21 cellular contexts compared by ENCODE assay signal in genomic region chr11:5384335-5384734, GRCh38. TPM values are rescaled to one million over a fixed set of nuclear protein-coding genes. Genes with fewer than 3 reads are reported as not detected.
DNase-seq lines count a peak whose midpoint lies in the region; ATAC-seq, FAIRE-seq and TF ChIP-seq lines count a peak whose summit lies in the region.
"Had no signal": no experiment of that assay in that cellular context is flagged by ENCODE, and none has a peak within 500 bp of the region (broad histone marks: within the 10 kb centered on the region; RNA-seq: fewer than 3 reads in every experiment).

No MANE protein-coding gene starts in this region.

- H3K36me3 Mint-ChIP-seq in activated CD4-positive, alpha-beta memory T cell treated with anti-CD3 and anti-CD28 coated beads, Interleukin-2, amount 10 ng/mL, durations not matched to agents 7 days and 5 days (ENCODE audit: low read depth), result no peaks in the 10 kb centered on the region
- H3K36me3 Mint-ChIP-seq: CD4-positive, CD25-positive, alpha-beta regulatory T cell; CD8-positive, alpha-beta memory T cell; IgD-negative memory B cell had no signal

- no peaks in the 10 kb centered on the region for H3K27me3 Mint-ChIP-seq in activated CD4-positive, alpha-beta memory T cell treated with anti-CD3 and anti-CD28 coated beads, Interleukin-2, amount 10 ng/mL, durations not matched to agents 7 days and 5 days

- H4K5ac ChIP-seq in H1 (ENCODE audit: insufficient read length, low read depth, low read length), result no peak overlapping the region
- H4K5ac ChIP-seq in mesendoderm (ENCODE audit: low read length), result no peak overlapping the region

- H3K14ac ChIP-seq in H1 (ENCODE audit: insufficient read length), result no peak overlapping the region

- RAD21 ChIA-PET in HCT116 (lab: Charles Lee; ENCODE audit: low non-redundant PET in 1 of 2, low total read pairs in 2 of 2, uncharacterized antibody in 2 of 2, unreplicated experiment in 2 of 2), result no interaction called here

- H2BK20ac ChIP-seq in H1 (ENCODE audit: low read length), result no peak overlapping the region

- no peaks in the 10 kb centered on the region for H3K9me3 ChIP-seq in HCT116 (ENCODE audit: control insufficient read depth in 1 of 2, insufficient read depth in 1 of 2, low read depth in 1 of 2, low read length in 2 of 2)
- H3K9me3 ChIP-seq in H1 (ENCODE audit: insufficient read depth in 2 of 2, low read depth in 1 of 2, low read length in 1 of 2), result no peaks in the 10 kb centered on the region
- H3K9me3 ChIP-seq: BE2C, Caco-2, HAP-1 had no signal

- no peak overlapping the region for H2BK12ac ChIP-seq in H1 (ENCODE audit: low read depth, low read length)

- H3K56ac ChIP-seq in H1 (replicated peaks; ENCODE audit: insufficient read length, low read depth, low read length) (no peak overlapping the region), mesendoderm (ENCODE audit: low read length) (no peak overlapping the region)

- H3K23me2 ChIP-seq in H1 (ENCODE audit: low read depth, low read length), result no peaks in the 10 kb centered on the region

- H3K27me3 ChIP-seq in HCT116 (ENCODE audit: insufficient read depth, low read length) (no peaks in the 10 kb centered on the region), H1 (replicated peaks in 1 of 4; ENCODE audit: control insufficient read depth in 3 of 4, extremely low read depth in 1 of 4, insufficient read depth in 3 of 4, low read length in 3 of 4) (no peaks in the 10 kb centered on the region), mesendoderm (ENCODE audit: insufficient read depth, low read length, poor library complexity) (no peaks in the 10 kb centered on the region)
- H3K27me3 ChIP-seq: BE2C had no signal

- POLR2A ChIA-PET in HCT116 (lab: Charles Lee), result no interaction called here
- POLR2A ChIA-PET in H1 (lab: Charles Lee; ENCODE audit: partially characterized antibody), result interaction anchor here (0.9 kb wide), 1 partner anchor 50 kb away, joined by 3 read pairs; no protein-coding TSS in a partner anchor
- POLR2A ChIA-PET in activated CD4-positive, alpha-beta memory T cell treated with anti-CD3 and anti-CD28 coated beads, Interleukin-2, amount 10 ng/mL, durations not matched to agents 7 days and 5 days (lab: Charles Lee), result no interaction called here

- no TSS peak for BruUV-seq in HCT116 (replicated peaks; lab: Mats Ljungman, UMichigan)

- H3K4ac ChIP-seq in H1 (replicated peaks; ENCODE audit: insufficient read length, low read depth, low read length) (no peak overlapping the region), mesendoderm (ENCODE audit: low read depth, low read length) (peak overlapping the region; percentile 31)

- no peak overlapping the region for H2BK5ac ChIP-seq in H1 (ENCODE audit: low read depth, low read length)
- H2BK5ac ChIP-seq in mesendoderm (ENCODE audit: low read length), result no peak overlapping the region

- H3K79me2 ChIP-seq in HCT116 (ENCODE audit: insufficient read depth, low read length) (peaks cover 98% of the 10 kb centered on the region), H1 (ENCODE audit: control insufficient read depth in 1 of 2, insufficient read depth in 2 of 2, low read length in 2 of 2) (no peaks in the 10 kb centered on the region), mesendoderm (ENCODE audit: control insufficient read depth, insufficient read depth, low read length) (no peaks in the 10 kb centered on the region)

- H4K8ac ChIP-seq in H1 (ENCODE audit: extremely low read depth, insufficient read depth, low read length) (no peak overlapping the region), mesendoderm (ENCODE audit: low read depth, low read length) (no peak overlapping the region)

- H4K20me1 ChIP-seq in HCT116 (ENCODE audit: insufficient read depth) (peaks cover 57% of the 10 kb centered on the region; the same call in 1 of the 2 replicates), H1 (replicated peaks in 1 of 2; ENCODE audit: control insufficient read depth in 1 of 2, insufficient read depth in 2 of 2, low read length in 2 of 2) (no peaks in the 10 kb centered on the region)

- peaks cover 0 to 28% of the 10 kb centered on the region in 2 experiments; a peak in 1 of 4 replicates for H3K4me1 ChIP-seq in HCT116 (ENCODE audit: control insufficient read depth in 1 of 2, insufficient read depth in 2 of 2, low read length in 2 of 2)
- H3K4me1 ChIP-seq in H1 (replicated peaks in 1 of 4; ENCODE audit: control insufficient read depth in 3 of 4, insufficient read depth in 4 of 4, low read length in 3 of 4), result peaks cover 0 to 4% (median 0%) of the 10 kb centered on the region in 4 experiments; a peak in 2 of 7 replicates
- H3K4me1 ChIP-seq in mesendoderm (ENCODE audit: control insufficient read depth, low read depth, low read length), result no peaks in the 10 kb centered on the region
- H3K4me1 ChIP-seq: BE2C, Caco-2, HAP-1 had no signal

- H3K36me3 ChIP-seq in HCT116 (ENCODE audit: control insufficient read depth in 1 of 2, insufficient read depth in 2 of 2, low read length in 2 of 2) (peaks cover 8 to 72% of the 10 kb centered on the region in 2 experiments; a peak in 3 of 4 replicates), H1 (ENCODE audit: control insufficient read depth in 2 of 4, insufficient read depth in 4 of 4, low read length in 3 of 4) (no peaks in the 10 kb centered on the region), mesendoderm (ENCODE audit: control insufficient read depth, insufficient read depth, low read length) (no peaks in the 10 kb centered on the region)
- H3K36me3 ChIP-seq: BE2C, HAP-1 had no signal

- no peaks in the 10 kb centered on the region for H3K9me2 ChIP-seq in HCT116 (ENCODE audit: insufficient read depth)

- no peak overlapping the region for H3K18ac ChIP-seq in H1 (ENCODE audit: extremely low read depth, low read length)
- H3K18ac ChIP-seq in mesendoderm (ENCODE audit: low read length), result no peak overlapping the region

- H3K4me1 Mint-ChIP-seq in activated CD4-positive, alpha-beta memory T cell treated with anti-CD3 and anti-CD28 coated beads, Interleukin-2, amount 10 ng/mL, durations not matched to agents 7 days and 5 days, result no peaks in the 10 kb centered on the region
- H3K4me1 Mint-ChIP-seq: CD4-positive, CD25-positive, alpha-beta regulatory T cell; CD8-positive, alpha-beta memory T cell; IgD-negative memory B cell had no signal

- DNase-seq in HCT116 (ENCODE audit: low read depth, low spot score) (no peak), H1 (ENCODE audit: low read depth in 1 of 2, low spot score in 2 of 2) (no peak), mesendoderm (peak; percentile 34), COR-L47 (lab: John Stamatoyannopoulos, UW) (no peak), D341Med (ENCODE audit: low spot score) (no peak)
- DNase-seq in activated CD4-positive, alpha-beta memory T cell treated with anti-CD3 and anti-CD28 coated beads, Interleukin-2, amount 10 ng/mL, durations not matched to agents 7 days and 5 days, result no peak
- DNase-seq: ACHN; BE2C; C1 segment of cervical spinal cord; Caco-2; CD4-positive, CD25-positive, alpha-beta regulatory T cell; CD8-positive, alpha-beta memory T cell; DMS79 treated with DMSO at 0.1 percent for 48 hours; GF-D8; GOT3; KG1 had no signal

- H2BK15ac ChIP-seq in H1 (ENCODE audit: low read length) (no peak overlapping the region), mesendoderm (replicated peaks; ENCODE audit: low read depth) (peak overlapping the region; percentile 88)

- H2BK120ac ChIP-seq in H1 (replicated peaks; ENCODE audit: low read depth, low read length) (no peak overlapping the region), mesendoderm (ENCODE audit: low read depth, low read length) (no peak overlapping the region)

- H2AK5ac ChIP-seq in H1 (ENCODE audit: low read depth, low read length), result no peak overlapping the region
- H2AK5ac ChIP-seq in mesendoderm (ENCODE audit: low read length), result no peak overlapping the region

- TF ChIP-seq CTCF in HCT116 (IDR thresholded peaks at IDR 0.05 in 2 of 3, conservative IDR thresholded peaks at IDR 0.05 in 1 of 3; ENCODE audit: borderline replicate concordance in 1 of 3, insufficient read depth in 1 of 3, low read depth in 2 of 3, low read length in 2 of 3), result no peak
- TF ChIP-seq CTCF in H1 (IDR thresholded peaks at IDR 0.05; ENCODE audit: control extremely low read depth in 1 of 3, insufficient read depth in 1 of 3, low read depth in 1 of 3, low read length in 3 of 3), result no peak

- TF ChIP-seq RAD21 in HCT116 (IDR thresholded peaks at IDR 0.05; ENCODE audit: low read depth) (no peak), H1 (IDR thresholded peaks at IDR 0.05 in 1 of 2, conservative IDR thresholded peaks at IDR 0.05 in 1 of 2; ENCODE audit: low read depth in 2 of 2, low read length in 2 of 2) (peak in 1 of 2 experiments; percentile 34; a peak in 1 of 4 replicates)

- intact Hi-C loops in HCT116 (cut with micrococcal nuclease), result loop anchor here (10.0 kb wide), 1 partner anchor 770 kb away; no protein-coding TSS in a partner anchor

- H3K9ac ChIP-seq in HCT116 (ENCODE audit: low read length) (peak overlapping the region; percentile 8; the same call in 1 of the 2 replicates), H1 (replicated peaks in 1 of 4; ENCODE audit: extremely low read depth in 1 of 4, low read depth in 3 of 4, low read length in 3 of 4) (no peak overlapping the region), mesendoderm (ENCODE audit: low read length) (no peak overlapping the region)

- ATAC-seq in HCT116 (no peak), HG03469 (IDR thresholded peaks at IDR 0.05; ENCODE audit: unreplicated experiment) (no peak)
- ATAC-seq: HepG2 had no signal

- no peak overlapping the region for H3K4me2 ChIP-seq in HCT116 (ENCODE audit: low read length)
- no peak overlapping the region for H3K4me2 ChIP-seq in H1 (ENCODE audit: insufficient read depth in 1 of 2, low read depth in 2 of 2, low read length in 2 of 2)
- no peak overlapping the region for H3K4me2 ChIP-seq in mesendoderm (ENCODE audit: low read length)

- H3K27ac Mint-ChIP-seq in activated CD4-positive, alpha-beta memory T cell treated with anti-CD3 and anti-CD28 coated beads, Interleukin-2, amount 10 ng/mL, durations not matched to agents 7 days and 5 days, result no peak overlapping the region
- H3K27ac Mint-ChIP-seq: CD4-positive, CD25-positive, alpha-beta regulatory T cell; CD8-positive, alpha-beta memory T cell had no signal

- H3K9me3 Mint-ChIP-seq in activated CD4-positive, alpha-beta memory T cell treated with anti-CD3 and anti-CD28 coated beads, Interleukin-2, amount 10 ng/mL, durations not matched to agents 7 days and 5 days, result no peaks in the 10 kb centered on the region
- H3K9me3 Mint-ChIP-seq: CD8-positive, alpha-beta memory T cell; IgD-negative memory B cell had no signal

- TF ChIP-seq POLR2A in HCT116 (IDR thresholded peaks at IDR 0.05; ENCODE audit: borderline replicate concordance, extremely low read depth, insufficient read depth, insufficient read length) (no peak), H1 (IDR thresholded peaks at IDR 0.05; ENCODE audit: control extremely low read depth in 1 of 2, low read depth in 2 of 2, low read length in 2 of 2) (no peak)

- CTCF ChIA-PET in HCT116 (lab: Charles Lee) (no interaction called here), H1 (lab: Charles Lee; ENCODE audit: partially characterized antibody) (interaction anchor here (1.0 to 1.1 kb wide), 2 partner anchors 176 to 182 kb away, joined by 3 read pairs; no protein-coding TSS in a partner anchor)
- CTCF ChIA-PET in activated CD4-positive, alpha-beta memory T cell treated with anti-CD3 and anti-CD28 coated beads, Interleukin-2, amount 10 ng/mL, durations not matched to agents 7 days and 5 days (lab: Charles Lee), result no interaction called here

- no peak for TF ChIP-seq EP300 in H1 (IDR thresholded peaks at IDR 0.05; ENCODE audit: borderline replicate concordance in 1 of 2, low read depth in 2 of 2, low read length in 2 of 2)

- no peak overlapping the region for H3K4me3 Mint-ChIP-seq in activated CD4-positive, alpha-beta memory T cell treated with anti-CD3 and anti-CD28 coated beads, Interleukin-2, amount 10 ng/mL, durations not matched to agents 7 days and 5 days
- H3K4me3 Mint-ChIP-seq: CD4-positive, CD25-positive, alpha-beta regulatory T cell; CD8-positive, alpha-beta memory T cell; IgD-negative memory B cell had no signal

- WGBS in H1 (ENCODE audit: extremely low coverage in 1 of 2, insufficient coverage in 1 of 2, insufficient read length in 1 of 2, insufficient replicate concordance in 2 of 2, low coverage in 1 of 2, low lambda C conversion rate in 2 of 2, missing lambda C conversion rate in 1 of 2), 2 experiments, result 95% methylated on average over 2 of the region's 2 CpGs; no CpG with 5 or more reads in 1 of the 2 experiments
- no CpG with 5 or more reads among the region's 2 CpGs for WGBS in mesendoderm (ENCODE audit: extremely low coverage, insufficient coverage, low lambda C conversion rate)

- H3K27ac ChIP-seq in HCT116 (ENCODE audit: low read depth, low read length) (peak overlapping the region; percentile 33), H1 (ENCODE audit: low read depth, low read length) (no peak overlapping the region), mesendoderm (ENCODE audit: low read depth, low read length) (no peak overlapping the region)

- H2AFZ ChIP-seq in HCT116 (ENCODE audit: low read depth, low read length, poor library complexity, severe bottlenecking), result no peak overlapping the region
- H2AFZ ChIP-seq in H1 (ENCODE audit: low read length), result 0 out of 2 replicates have a peak overlapping the region, but pooled peaks have one; percentile 27

- no peak for FAIRE-seq in H1 (lab: Jason Lieb, UNC)
- FAIRE-seq: A204.1, HepG2 had no signal

- H3K23ac ChIP-seq in H1 (ENCODE audit: insufficient read length), result no peak overlapping the region
- no peak overlapping the region for H3K23ac ChIP-seq in mesendoderm (ENCODE audit: low read length)

- no peak overlapping the region for H4K91ac ChIP-seq in H1 (replicated peaks; ENCODE audit: insufficient read length, low read length)

- H3K79me1 ChIP-seq in H1 (ENCODE audit: low read depth, low read length) (no peaks in the 10 kb centered on the region), mesendoderm (ENCODE audit: low read length) (no peaks in the 10 kb centered on the region)

- H3K4me3 ChIP-seq in HCT116 (replicated peaks in 1 of 2; ENCODE audit: low read depth in 1 of 2, low read length in 2 of 2) (no peak overlapping the region), H1 (ENCODE audit: extremely low read depth in 1 of 4, insufficient read depth in 2 of 4, low read depth in 3 of 4, low read length in 4 of 4) (no peak overlapping the region), mesendoderm (ENCODE audit: low read length) (no peak overlapping the region)
- H3K4me3 ChIP-seq: HAP-1 had no signal

RNA-seq across cellular contexts. Expression of gene OR51M1, which starts 0.7 kb away (rescaled TPM):
- total RNA-seq in HCT116 (2021; ENCODE audit: unreplicated experiment), result not detected
- 0.09 and 0.27 TPM in 2 replicates for polyA plus RNA-seq in HCT116 (2012)
- total RNA-seq in H1 (2021; fragmentation: NEBNext Ultra II Directional; extraction: Animal tissue kit (Norgen Biotek cat#: 25700)), result not detected in 2 replicates
- 0.08 TPM in 1 of 2 replicates, not detected in the other for polyA plus RNA-seq in H1 (2011; rRNA removed)
- polyA plus RNA-seq in H1 (2011; cell fraction: cytosol; rRNA removed), result not detected
- polyA plus RNA-seq in H1 (2011; cell fraction: nucleus; rRNA removed), result 0.26 TPM
- 0.05 TPM in 1 of 4 replicates, not detected in the others for polyA plus RNA-seq in H1 (2012, experiment 1 of 2)
- polyA plus RNA-seq in H1 (2012, experiment 2 of 2), result not detected
- polyA plus RNA-seq in H1 (2013, experiment 1 of 2), result 0.08 TPM
- polyA plus RNA-seq in H1 (2013, experiment 2 of 2), result 0.07 TPM
- 0.35 TPM in 1 of 2 replicates, not detected in the other for polyA minus RNA-seq in H1 (2011; rRNA and poly(A)+ RNA removed)
- polyA minus RNA-seq in H1 (2011; cell fraction: cytosol; rRNA and poly(A)+ RNA removed), result not detected
- not detected for polyA minus RNA-seq in H1 (2011; cell fraction: nucleus; rRNA and poly(A)+ RNA removed)
- 0.11 TPM for polyA plus RNA-seq in mesendoderm (2013, experiment 1 of 2)
- polyA plus RNA-seq in mesendoderm (2013, experiment 2 of 2), result 0.14 TPM
- not detected for total RNA-seq in activated CD4-positive, alpha-beta memory T cell treated with anti-CD3 and anti-CD28 coated beads, Interleukin-2, amount 10 ng/mL, durations not matched to agents 7 days and 5 days
- total RNA-seq: Caco-2; CD4-positive, CD25-positive, alpha-beta regulatory T cell; CD8-positive, alpha-beta memory T cell; HepG2 had no signal
- polyA plus RNA-seq: CD4-positive, CD25-positive, alpha-beta regulatory T cell; CD8-positive, alpha-beta memory T cell; HepG2; IgD-negative memory B cell had no signal

RNA-seq across cellular contexts. Expression of gene OR51B6, which starts 33.0 kb away (rescaled TPM):
- not detected for total RNA-seq in HCT116 (2021; ENCODE audit: unreplicated experiment)
- polyA plus RNA-seq in HCT116 (2012), result 0.26 and 0.46 TPM in 2 replicates
- not detected in 2 replicates for total RNA-seq in H1 (2021; fragmentation: NEBNext Ultra II Directional; extraction: Animal tissue kit (Norgen Biotek cat#: 25700))
- not detected in 2 replicates for polyA plus RNA-seq in H1 (2011; rRNA removed)
- not detected for polyA plus RNA-seq in H1 (2011; cell fraction: cytosol; rRNA removed)
- not detected for polyA plus RNA-seq in H1 (2011; cell fraction: nucleus; rRNA removed)
- polyA plus RNA-seq in H1 (2012, experiment 1 of 2), result not detected in 4 replicates
- not detected for polyA plus RNA-seq in H1 (2012, experiment 2 of 2)
- polyA plus RNA-seq in H1 (2013, experiment 1 of 2), result not detected
- not detected for polyA plus RNA-seq in H1 (2013, experiment 2 of 2)
- 0.27 TPM in 1 of 2 replicates, not detected in the other for polyA minus RNA-seq in H1 (2011; rRNA and poly(A)+ RNA removed)
- polyA minus RNA-seq in H1 (2011; cell fraction: cytosol; rRNA and poly(A)+ RNA removed), result not detected
- not detected for polyA minus RNA-seq in H1 (2011; cell fraction: nucleus; rRNA and poly(A)+ RNA removed)
- not detected for polyA plus RNA-seq in mesendoderm (2013, experiment 1 of 2)
- not detected for polyA plus RNA-seq in mesendoderm (2013, experiment 2 of 2)
- total RNA-seq in activated CD4-positive, alpha-beta memory T cell treated with anti-CD3 and anti-CD28 coated beads, Interleukin-2, amount 10 ng/mL, durations not matched to agents 7 days and 5 days, result not detected
- total RNA-seq: Caco-2; CD4-positive, CD25-positive, alpha-beta regulatory T cell; CD8-positive, alpha-beta memory T cell; HepG2 had no signal
- polyA plus RNA-seq: CD4-positive, CD25-positive, alpha-beta regulatory T cell; CD8-positive, alpha-beta memory T cell; HepG2; IgD-negative memory B cell had no signal

RNA-seq across cellular contexts. Expression of gene OR51Q1, which starts 37.6 kb away (rescaled TPM):
- total RNA-seq in HCT116 (2021; ENCODE audit: unreplicated experiment), result not detected
- polyA plus RNA-seq in HCT116 (2012), result 0.05 and 0.53 TPM in 2 replicates
- total RNA-seq in H1 (2021; fragmentation: NEBNext Ultra II Directional; extraction: Animal tissue kit (Norgen Biotek cat#: 25700)), result not detected in 2 replicates
- polyA plus RNA-seq in H1 (2011; rRNA removed), result 0.08 and 0.13 TPM in 2 replicates
- polyA plus RNA-seq in H1 (2011; cell fraction: cytosol; rRNA removed), result not detected
- polyA plus RNA-seq in H1 (2011; cell fraction: nucleus; rRNA removed), result not detected
- not detected in 4 replicates for polyA plus RNA-seq in H1 (2012, experiment 1 of 2)
- not detected for polyA plus RNA-seq in H1 (2012, experiment 2 of 2)
- not detected for polyA plus RNA-seq in H1 (2013, experiment 1 of 2)
- polyA plus RNA-seq in H1 (2013, experiment 2 of 2), result not detected
- not detected in 2 replicates for polyA minus RNA-seq in H1 (2011; rRNA and poly(A)+ RNA removed)
- not detected for polyA minus RNA-seq in H1 (2011; cell fraction: cytosol; rRNA and poly(A)+ RNA removed)
- not detected for polyA minus RNA-seq in H1 (2011; cell fraction: nucleus; rRNA and poly(A)+ RNA removed)
- polyA plus RNA-seq in mesendoderm (2013, experiment 1 of 2), result not detected
- polyA plus RNA-seq in mesendoderm (2013, experiment 2 of 2), result 0.04 TPM
- not detected for total RNA-seq in activated CD4-positive, alpha-beta memory T cell treated with anti-CD3 and anti-CD28 coated beads, Interleukin-2, amount 10 ng/mL, durations not matched to agents 7 days and 5 days
- total RNA-seq: Caco-2; CD4-positive, CD25-positive, alpha-beta regulatory T cell; CD8-positive, alpha-beta memory T cell; HepG2 had no signal
- polyA plus RNA-seq: CD4-positive, CD25-positive, alpha-beta regulatory T cell; CD8-positive, alpha-beta memory T cell; HepG2; IgD-negative memory B cell had no signal

RNA-seq across cellular contexts. Expression of gene OR51B5, which starts 41.0 kb away (rescaled TPM):
- total RNA-seq in HCT116 (2021; ENCODE audit: unreplicated experiment), result 140 TPM
- 78.0 and 89.0 TPM in 2 replicates for polyA plus RNA-seq in HCT116 (2012)
- total RNA-seq in H1 (2021; fragmentation: NEBNext Ultra II Directional; extraction: Animal tissue kit (Norgen Biotek cat#: 25700)), result not detected in 2 replicates
- polyA plus RNA-seq in H1 (2011; rRNA removed), result 0.06 TPM in 1 of 2 replicates, not detected in the other
- 0.06 TPM for polyA plus RNA-seq in H1 (2011; cell fraction: cytosol; rRNA removed)
- 0.24 TPM for polyA plus RNA-seq in H1 (2011; cell fraction: nucleus; rRNA removed)
- polyA plus RNA-seq in H1 (2012, experiment 1 of 2), result not detected in 4 replicates
- polyA plus RNA-seq in H1 (2012, experiment 2 of 2), result not detected
- polyA plus RNA-seq in H1 (2013, experiment 1 of 2), result not detected
- not detected for polyA plus RNA-seq in H1 (2013, experiment 2 of 2)
- 0.25 and 2.4 TPM in 2 replicates for polyA minus RNA-seq in H1 (2011; rRNA and poly(A)+ RNA removed)
- not detected for polyA minus RNA-seq in H1 (2011; cell fraction: cytosol; rRNA and poly(A)+ RNA removed)
- 0.90 TPM for polyA minus RNA-seq in H1 (2011; cell fraction: nucleus; rRNA and poly(A)+ RNA removed)
- polyA plus RNA-seq in mesendoderm (2013, experiment 1 of 2), result 0.08 TPM
- not detected for polyA plus RNA-seq in mesendoderm (2013, experiment 2 of 2)
- not detected for total RNA-seq in activated CD4-positive, alpha-beta memory T cell treated with anti-CD3 and anti-CD28 coated beads, Interleukin-2, amount 10 ng/mL, durations not matched to agents 7 days and 5 days
- total RNA-seq: Caco-2; CD4-positive, CD25-positive, alpha-beta regulatory T cell; CD8-positive, alpha-beta memory T cell had no signal
- polyA plus RNA-seq: CD8-positive, alpha-beta memory T cell; IgD-negative memory B cell had no signal

RNA-seq across cellular contexts. Expression of gene OR51I1, which starts 57.0 kb away (rescaled TPM):
- 23.1 TPM for total RNA-seq in HCT116 (2021; ENCODE audit: unreplicated experiment)
- polyA plus RNA-seq in HCT116 (2012), result 1.5 and 2.6 TPM in 2 replicates
- not detected in 2 replicates for total RNA-seq in H1 (2021; fragmentation: NEBNext Ultra II Directional; extraction: Animal tissue kit (Norgen Biotek cat#: 25700))
- not detected in 2 replicates for polyA plus RNA-seq in H1 (2011; rRNA removed)
- polyA plus RNA-seq in H1 (2011; cell fraction: cytosol; rRNA removed), result not detected
- polyA plus RNA-seq in H1 (2011; cell fraction: nucleus; rRNA removed), result 0.13 TPM
- polyA plus RNA-seq in H1 (2012, experiment 1 of 2), result not detected in 4 replicates
- not detected for polyA plus RNA-seq in H1 (2012, experiment 2 of 2)
- not detected for polyA plus RNA-seq in H1 (2013, experiment 1 of 2)
- polyA plus RNA-seq in H1 (2013, experiment 2 of 2), result not detected
- polyA minus RNA-seq in H1 (2011; rRNA and poly(A)+ RNA removed), result 1.1 TPM in 1 of 2 replicates, not detected in the other
- polyA minus RNA-seq in H1 (2011; cell fraction: cytosol; rRNA and poly(A)+ RNA removed), result not detected
- polyA minus RNA-seq in H1 (2011; cell fraction: nucleus; rRNA and poly(A)+ RNA removed), result 1.7 TPM
- polyA plus RNA-seq in mesendoderm (2013, experiment 1 of 2), result not detected
- polyA plus RNA-seq in mesendoderm (2013, experiment 2 of 2), result not detected
- not detected for total RNA-seq in activated CD4-positive, alpha-beta memory T cell treated with anti-CD3 and anti-CD28 coated beads, Interleukin-2, amount 10 ng/mL, durations not matched to agents 7 days and 5 days
- total RNA-seq: Caco-2; CD4-positive, CD25-positive, alpha-beta regulatory T cell; CD8-positive, alpha-beta memory T cell; HepG2 had no signal
- polyA plus RNA-seq: CD4-positive, CD25-positive, alpha-beta regulatory T cell; CD8-positive, alpha-beta memory T cell; IgD-negative memory B cell had no signal
